24 cellular contexts compared by ENCODE assay signal in genomic region chr1:77642196-77642595, GRCh38. TPM values are rescaled to one million over a fixed set of nuclear protein-coding genes. Genes with fewer than 3 reads are reported as not detected.
DNase-seq lines count a peak whose midpoint lies in the region; ATAC-seq, FAIRE-seq and TF ChIP-seq lines count a peak whose summit lies in the region.
"Had no signal": no experiment of that assay in that cellular context is flagged by ENCODE, and none has a peak within 500 bp of the region (broad histone marks: within the 10 kb centered on the region; RNA-seq: fewer than 3 reads in every experiment).

No MANE protein-coding gene starts in this region.

- H3K4me1 ChIP-seq in IMR-90 (ENCODE audit: control insufficient read depth, insufficient read depth, low read length) (peaks cover 2% of the 10 kb centered on the region; the same call in 1 of the 2 replicates), Peyer's patch (no peaks in the 10 kb centered on the region), small intestine (ENCODE audit: control insufficient read depth in 2 of 2, insufficient read depth in 1 of 2, low read depth in 1 of 2, low read length in 1 of 2) (no peaks in the 10 kb centered on the region)
- H3K4me1 ChIP-seq: Caco-2 had no signal

- no peaks in the 10 kb centered on the region for H3K27me3 Mint-ChIP-seq in progenitor cell of endocrine pancreas
- H3K27me3 Mint-ChIP-seq: B cell had no signal

- H3K14ac ChIP-seq in IMR-90 (replicated peaks; ENCODE audit: low read depth, low read length), result no peak overlapping the region

- H3K4me2 ChIP-seq in IMR-90 (ENCODE audit: low read depth, low read length), result no peak overlapping the region
- H3K4me2 ChIP-seq: A549 had no signal

- BruUV-seq in IMR-90 (replicated peaks; lab: Mats Ljungman, UMichigan), result no TSS peak

- no peak overlapping the region for H3K23ac ChIP-seq in IMR-90 (ENCODE audit: low read depth, low read length)

- CTCF ChIA-PET in IMR-90 (lab: Yijun Ruan, JAX), result no interaction called here

- peak; percentile 38 for DNase-seq in IMR-90
- DNase-seq in brain microvascular endothelial cell, result peak; percentile 20
- peak; percentile 60 for DNase-seq in fibroblast of pulmonary artery (ENCODE audit: low read depth)
- DNase-seq in progenitor cell of endocrine pancreas (ENCODE audit: low spot score, unreplicated experiment), result no peak
- DNase-seq in LoVo (ENCODE audit: low spot score), result no peak
- no peak for DNase-seq in Peyer's patch
- DNase-seq in small intestine, result no peak
- DNase-seq in caudate nucleus (lab: John Stamatoyannopoulos, UW), result no peak
- DNase-seq: Caco-2; CD8-positive, alpha-beta T cell; GDM1; HCEC 1CT; KBM-7; MG63; NCI-H2029; NCI-H526 treated with DMSO at 0.1 percent for 48 hours; SHP77 had no signal

- dilution Hi-C loops in IMR-90 (cut with HindIII; ENCODE audit: low sequenced_read_pairs, unreplicated experiment), result no loop called here

- TF ChIP-seq CTCF in IMR-90 (conservative IDR thresholded peaks at IDR 0.05; ENCODE audit: low read depth, low read length) (no peak), brain microvascular endothelial cell (IDR thresholded peaks at IDR 0.05; ENCODE audit: low read depth, low read length, missing control alignments) (no peak), fibroblast of pulmonary artery (IDR thresholded peaks at IDR 0.05; ENCODE audit: low read length, missing control alignments) (no peak), progenitor cell of endocrine pancreas (IDR thresholded peaks at IDR 0.05; ENCODE audit: unreplicated experiment) (no peak), Peyer's patch (IDR thresholded peaks at IDR 0.05) (no peak)

- no peak overlapping the region for H4K8ac ChIP-seq in IMR-90 (ENCODE audit: low read depth in 2 of 2, low read length in 2 of 2)

- H3K27me3 ChIP-seq in IMR-90 (ENCODE audit: control insufficient read depth, insufficient read depth, low read length), result no peaks in the 10 kb centered on the region
- no peaks in the 10 kb centered on the region for H3K27me3 ChIP-seq in brain microvascular endothelial cell (replicated peaks)
- H3K27me3 ChIP-seq in Peyer's patch, result no peaks in the 10 kb centered on the region
- no peaks in the 10 kb centered on the region for H3K27me3 ChIP-seq in small intestine (ENCODE audit: control insufficient read depth in 2 of 2, insufficient read depth in 2 of 2, low read length in 2 of 2)
- H3K27me3 ChIP-seq: MG63 had no signal

- intact Hi-C loops in IMR-90 (cut with micrococcal nuclease), result no loop called here

- FAIRE-seq in small intestine (lab: Jason Lieb, UNC), result no peak
- FAIRE-seq: A549, GM12878, H1, HTR-8/SVneo had no signal

- in situ Hi-C loops in IMR-90 (cut with MboI; ENCODE audit: low sequenced_read_pairs) (no loop called here), brain microvascular endothelial cell (cut with HindIII; ENCODE audit: low pct_ligation_motif_present, low sequenced_read_pairs) (no loop called here)

- H3K4me1 Mint-ChIP-seq in progenitor cell of endocrine pancreas (ENCODE audit: low read depth), result no peaks in the 10 kb centered on the region

- H3K9me3 Mint-ChIP-seq in progenitor cell of endocrine pancreas (ENCODE audit: low read depth), result peaks cover 3% of the 10 kb centered on the region
- H3K9me3 Mint-ChIP-seq: CD8-positive, alpha-beta T cell had no signal

- H3K9me1 ChIP-seq in IMR-90 (ENCODE audit: insufficient read depth, low read length), result peaks cover 3% of the 10 kb centered on the region; the same call in 1 of the 2 replicates

- H3K4me3 Mint-ChIP-seq in progenitor cell of endocrine pancreas (ENCODE audit: low read depth), result no peak overlapping the region
- H3K4me3 Mint-ChIP-seq: B cell; CD8-positive, alpha-beta T cell had no signal

- H3K9me3 ChIP-seq in IMR-90 (ENCODE audit: control insufficient read depth, insufficient read depth, low read length) (no peaks in the 10 kb centered on the region), Peyer's patch (no peaks in the 10 kb centered on the region), small intestine (ENCODE audit: control insufficient read depth, low read depth) (no peaks in the 10 kb centered on the region)
- H3K9me3 ChIP-seq: A549, Caco-2, MG63 had no signal

- no peak overlapping the region for H2AK5ac ChIP-seq in IMR-90 (ENCODE audit: low read depth, low read length)

- no peak overlapping the region for H2BK15ac ChIP-seq in IMR-90 (ENCODE audit: low read depth, low read length)

- no peak for TF ChIP-seq RAD21 in IMR-90 (IDR thresholded peaks at IDR 0.05; ENCODE audit: low read length)

- H2BK5ac ChIP-seq in IMR-90 (ENCODE audit: low read depth, low read length, poor library complexity, severe bottlenecking), result no peak overlapping the region

- H4K5ac ChIP-seq in IMR-90 (ENCODE audit: low read depth, low read length), result no peak overlapping the region

- no peak overlapping the region for H3K18ac ChIP-seq in IMR-90 (ENCODE audit: low read depth, low read length)

- no peak overlapping the region for H3K56ac ChIP-seq in IMR-90 (ENCODE audit: extremely low read depth, insufficient read depth, low read length)

- H3K4me3 ChIP-seq in IMR-90 (ENCODE audit: insufficient read depth, low read depth, low read length) (no peak overlapping the region), brain microvascular endothelial cell (ENCODE audit: low read depth, low read length) (no peak overlapping the region), fibroblast of pulmonary artery (replicated peaks; ENCODE audit: low read depth, low read length) (no peak overlapping the region), Peyer's patch (no peak overlapping the region), small intestine (ENCODE audit: low read depth in 1 of 2, low read length in 2 of 2) (no peak overlapping the region)
- H3K4me3 ChIP-seq: A549, GM12878, MG63 had no signal

- peak overlapping the region; percentile 49 for H3K27ac Mint-ChIP-seq in progenitor cell of endocrine pancreas
- H3K27ac Mint-ChIP-seq: B cell; CD8-positive, alpha-beta T cell had no signal

- no peak overlapping the region for H4K91ac ChIP-seq in IMR-90 (ENCODE audit: insufficient read depth, low read depth, low read length)

- POLR2A ChIA-PET in IMR-90 (lab: Charles Lee; ENCODE audit: unreplicated experiment), result no interaction called here

- H3K79me1 ChIP-seq in IMR-90 (ENCODE audit: low read depth in 1 of 2, low read length in 2 of 2), result peaks cover 30 to 62% of the 10 kb centered on the region in 2 experiments

- H3K4ac ChIP-seq in IMR-90 (ENCODE audit: low read depth, low read length), result no peak overlapping the region

- H2AK9ac ChIP-seq in IMR-90 (replicated peaks; ENCODE audit: low read depth, low read length, poor library complexity), result no peak overlapping the region

- H2BK120ac ChIP-seq in IMR-90 (ENCODE audit: low read depth, low read length), result no peak overlapping the region

- no peak overlapping the region for H3K9ac ChIP-seq in IMR-90 (ENCODE audit: low read depth, low read length)

- H3K36me3 ChIP-seq in IMR-90 (ENCODE audit: control insufficient read depth, insufficient read depth, low read length) (peaks cover 7% of the 10 kb centered on the region), brain microvascular endothelial cell (replicated peaks) (no peaks in the 10 kb centered on the region), Peyer's patch (peaks cover 0 to 12% (median 0%) of the 10 kb centered on the region in 3 donors), small intestine (ENCODE audit: control insufficient read depth in 2 of 2, insufficient read depth in 2 of 2, low read length in 2 of 2) (peaks cover 0 to 4% of the 10 kb centered on the region in 2 donors)

- H3K27ac ChIP-seq in IMR-90 (ENCODE audit: insufficient read depth, low read length), result no peak overlapping the region
- H3K27ac ChIP-seq in brain microvascular endothelial cell, result no peak overlapping the region
- H3K27ac ChIP-seq in Peyer's patch, result no peak overlapping the region
- no peak overlapping the region for H3K27ac ChIP-seq in small intestine (ENCODE audit: low read depth in 1 of 2, low read length in 1 of 2)
- no peak overlapping the region for H3K27ac ChIP-seq in caudate nucleus (ENCODE audit: low read depth, low read length)
- H3K27ac ChIP-seq: A549, C4-2B, RWPE1 had no signal

- no peak overlapping the region for H2AFZ ChIP-seq in IMR-90 (replicated peaks; ENCODE audit: low read length, poor library complexity)

- H2BK20ac ChIP-seq in IMR-90 (ENCODE audit: low read depth, low read length), result no peak overlapping the region

- no peak for TF ChIP-seq POLR2A in IMR-90 (IDR thresholded peaks at IDR 0.05; ENCODE audit: low read depth, low read length)
- TF ChIP-seq POLR2A in Peyer's patch (IDR thresholded peaks at IDR 0.05), result no peak

- 0 out of 2 replicates have a peak, but pooled peaks have one; percentile 21 for ATAC-seq in IMR-90 (ENCODE audit: low read depth)
- ATAC-seq: A549; CD8-positive, alpha-beta T cell; GM12878 had no signal

- H4K20me1 ChIP-seq in IMR-90 (ENCODE audit: insufficient read depth, low read length), result peaks cover 14% of the 10 kb centered on the region

- peaks cover 21% of the 10 kb centered on the region for H3K36me3 Mint-ChIP-seq in progenitor cell of endocrine pancreas (ENCODE audit: insufficient read depth)

- no CpG with 5 or more reads among the region's 5 CpGs for WGBS in IMR-90 (ENCODE audit: extremely low coverage in 2 of 2, insufficient read length in 1 of 2), 2 experiments
- WGBS in small intestine, 3 donors, result 91 to 92% (median 92%) methylated on average over 5 of the region's 5 CpGs

TF ChIP-seq in IMR-90, 13 proteins besides CTCF, POLR2A, EP300 and RAD21 (continues in another document):
- TF ChIP-seq MXI1 (IDR thresholded peaks at IDR 0.05; ENCODE audit: borderline replicate concordance, low read depth, low read length) (no peak), RCOR1 (IDR thresholded peaks at IDR 0.05; ENCODE audit: insufficient replicate concordance, low read length) (no peak), MAFK (IDR thresholded peaks at IDR 0.05; ENCODE audit: low read depth, low read length) (no peak), BHLHE40 (IDR thresholded peaks at IDR 0.05; ENCODE audit: low read depth, low read length) (no peak), CEBPB (IDR thresholded peaks at IDR 0.05; ENCODE audit: low read depth, low read length) (no peak; the same call in 1 of the 2 replicates), MAZ (IDR thresholded peaks at IDR 0.05; ENCODE audit: borderline replicate concordance, low read depth, low read length) (no peak), CHD1 (IDR thresholded peaks at IDR 0.05; ENCODE audit: low read depth, low read length) (no peak), NFE2L2 (IDR thresholded peaks at IDR 0.05; ENCODE audit: low read depth, low read length) (no peak)

RNA-seq across cellular contexts. Expression of gene ZZZ3, which starts 40.3 kb away (rescaled TPM):
- 66.3 and 84.7 TPM in 2 replicates for total RNA-seq in IMR-90 (2012; rRNA removed)
- polyA plus RNA-seq in IMR-90 (2012; rRNA removed), result 10.9 and 14.2 TPM in 2 replicates
- 2.8 and 3.0 TPM in 2 replicates for polyA plus RNA-seq in IMR-90 (2012; cell fraction: cytosol; rRNA removed)
- 2.8 and 23.2 TPM in 2 replicates for polyA plus RNA-seq in IMR-90 (2012; cell fraction: nucleus; rRNA removed; ENCODE audit: low replicate concordance)
- 59.3 and 62.3 TPM in 2 replicates for total RNA-seq in progenitor cell of endocrine pancreas
- 10 to 100 TPM; 44.6 to 67.8 (median 55.6) TPM for total RNA-seq in Peyer's patch
- polyA plus RNA-seq in small intestine, result 10 to 100 TPM in 1 of 3 donors, 1 to 10 TPM in 2; 7.8 to 14.2 (median 9.8) TPM

Comparison
In these comparisons a context has a peak if more than half of its experiments do, and no peak if none do; other contexts are left out.
1. DNase-seq: peak in IMR-90 (single experiment), brain microvascular endothelial cell (single experiment) and fibroblast of pulmonary artery (single experiment); none in progenitor cell of endocrine pancreas (single experiment), LoVo (single experiment), Peyer's patch (0 of 3), small intestine (single experiment) and caudate nucleus (0 of 61).